11 cellular contexts compared by ENCODE assay signal in the genomic region with DNA sequence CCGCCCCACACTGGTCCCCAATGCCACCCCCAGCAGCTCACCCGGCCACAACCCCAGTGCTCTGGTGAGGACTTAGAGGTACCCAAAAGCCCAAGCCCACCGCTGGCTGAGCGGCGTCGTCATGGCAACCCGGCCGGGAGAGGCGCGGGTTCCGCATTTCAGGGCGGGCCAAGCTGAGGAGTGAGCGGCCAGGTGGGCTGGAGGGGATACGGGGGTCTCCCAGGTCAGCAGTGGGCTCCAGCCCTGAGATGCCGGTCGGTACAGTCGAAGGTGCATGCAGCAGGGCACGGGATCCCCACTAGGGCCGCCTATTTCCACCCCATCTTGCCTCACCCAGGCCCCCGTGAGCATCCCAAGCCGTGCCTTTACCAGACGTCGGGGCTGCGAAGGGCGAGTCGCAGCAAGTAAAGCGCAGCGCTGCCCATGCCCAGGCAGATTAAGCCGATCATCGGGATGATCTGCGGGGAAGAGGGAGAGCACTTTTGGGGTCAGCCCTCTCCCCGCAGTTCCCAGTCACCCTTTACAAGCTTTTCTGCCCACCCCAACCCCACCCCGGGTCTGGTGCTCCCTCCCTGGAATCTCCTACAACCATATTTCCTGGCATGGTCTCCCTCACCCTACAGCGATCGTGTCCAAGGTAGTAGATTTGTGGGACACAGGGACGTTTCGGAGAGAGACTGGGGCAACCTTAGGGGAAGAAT. TPM values are rescaled to one million over a fixed set of nuclear protein-coding genes. Genes with fewer than 3 reads are reported as not detected.
DNase-seq lines count a peak whose midpoint lies in the region; ATAC-seq and TF ChIP-seq lines count a peak whose summit lies in the region.
"Had no signal": no experiment of that assay in that cellular context is flagged by ENCODE, and none has a peak within 500 bp of the region (broad histone marks: within the 10 kb centered on the region; RNA-seq: fewer than 3 reads in every experiment).

No MANE protein-coding gene starts in this region.

- H3K79me2 ChIP-seq in OCI-LY1 (ENCODE audit: insufficient read depth, low read length) (no peaks in the 10 kb centered on the region), fibroblast of lung (ENCODE audit: control insufficient read depth, insufficient read depth, low read length) (peaks cover 11% of the 10 kb centered on the region)

- peaks cover 43% of the 10 kb centered on the region for H3K36me3 ChIP-seq in OCI-LY1 (ENCODE audit: insufficient read depth, low read length)
- H3K36me3 ChIP-seq in fibroblast of lung (ENCODE audit: control insufficient read depth, insufficient read depth, low read length): peaks cover 30% of the 10 kb centered on the region

- H3K9me3 ChIP-seq in OCI-LY1 (ENCODE audit: low read length) (no peaks in the 10 kb centered on the region), fibroblast of lung (ENCODE audit: control insufficient read depth, insufficient read depth, low read depth, low read length) (no peaks in the 10 kb centered on the region)
- H3K9me3 ChIP-seq: HAP-1, SJCRH30 had no signal

- no peak for DNase-seq in fibroblast of lung (ENCODE audit: low read depth in 2 of 2)
- peak; percentile 69 for DNase-seq in retina
- DNase-seq in activated gamma-delta T cell (lab: John Stamatoyannopoulos, UW): no peak
- no peak for DNase-seq in COLO829 (ENCODE audit: low spot score)
- DNase-seq: DND-41, NCI-H2029 had no signal

- peak; percentile 41 for TF ChIP-seq POLR2A in GM18951 (IDR thresholded peaks at IDR 0.05; ENCODE audit: extremely low read depth, insufficient read depth, insufficient read length)

- H2AFZ ChIP-seq in OCI-LY1 (ENCODE audit: low read length) (no peak overlapping the region), fibroblast of lung (ENCODE audit: low read length) (no peak overlapping the region)

- H3K27ac ChIP-seq in OCI-LY1 (ENCODE audit: low read depth, low read length, poor library complexity, severe bottlenecking) (peak overlapping the region; percentile 97), fibroblast of lung (ENCODE audit: insufficient read depth, low read length) (no peak overlapping the region)
- H3K27ac ChIP-seq: SJCRH30 had no signal

- no peaks in the 10 kb centered on the region for H3K9me2 ChIP-seq in OCI-LY1 (ENCODE audit: low read depth, low read length)

- TF ChIP-seq CTCF in OCI-LY1 (IDR thresholded peaks at IDR 0.05; ENCODE audit: low read length) (no peak), fibroblast of lung (conservative IDR thresholded peaks at IDR 0.05 in 1 of 2, IDR thresholded peaks at IDR 0.05 in 1 of 2; ENCODE audit: low read depth in 1 of 2, low read length in 2 of 2) (no peak)

- H3K9ac ChIP-seq in OCI-LY1 (ENCODE audit: low read length) (no peak overlapping the region; the same call in 1 of the 2 replicates), fibroblast of lung (ENCODE audit: insufficient read depth, low read length) (peak overlapping the region; percentile 20)

- ATAC-seq in HG02610 (IDR thresholded peaks at IDR 0.05; ENCODE audit: unreplicated experiment): no peak

- peak overlapping the region; percentile 50 for H3K4me3 ChIP-seq in OCI-LY1 (ENCODE audit: low read depth, low read length, poor library complexity, severe bottlenecking)
- H3K4me3 ChIP-seq in fibroblast of lung (replicated peaks in 1 of 4; ENCODE audit: control extremely low read depth in 1 of 4, insufficient read depth in 1 of 4, low read depth in 3 of 4, low read length in 4 of 4): peak overlapping the region in 1 of 4 experiments; percentile 10
- H3K4me3 ChIP-seq: HAP-1, SJCRH30 had no signal

- peak overlapping the region; percentile 62; the same call in 1 of the 2 replicates for H3K4me2 ChIP-seq in OCI-LY1 (ENCODE audit: low read length)
- no peak overlapping the region for H3K4me2 ChIP-seq in fibroblast of lung (ENCODE audit: extremely low read depth, insufficient read depth, low read length)

- H3K4me1 ChIP-seq in OCI-LY1 (ENCODE audit: insufficient read depth, low read length, severe bottlenecking): peaks cover 94% of the 10 kb centered on the region
- H3K4me1 ChIP-seq in fibroblast of lung (ENCODE audit: control insufficient read depth, extremely low read depth, insufficient read depth, low read length): peaks cover 43% of the 10 kb centered on the region

- peaks cover 8% of the 10 kb centered on the region; the same call in 1 of the 2 replicates for H3F3A ChIP-seq in OCI-LY1 (ENCODE audit: insufficient read depth, low read length)

- H3K27me3 ChIP-seq in OCI-LY1 (ENCODE audit: insufficient read depth, low read length) (no peaks in the 10 kb centered on the region), fibroblast of lung (ENCODE audit: control insufficient read depth, insufficient read depth, low read length) (peaks cover 7% of the 10 kb centered on the region)
- H3K27me3 ChIP-seq: SJCRH30 had no signal

- in situ Hi-C loops in GM18951 (cut with MboI; ENCODE audit: low sequenced_read_pairs, unreplicated experiment): no loop called here

- no peaks in the 10 kb centered on the region for H4K20me1 ChIP-seq in OCI-LY1 (ENCODE audit: insufficient read depth, low read length)
- H4K20me1 ChIP-seq in fibroblast of lung (ENCODE audit: control insufficient read depth, extremely low read depth, insufficient read depth, low read length): peaks cover 2% of the 10 kb centered on the region

RNA-seq across cellular contexts. Expression of a gene that starts 6.9 kb away (rescaled TPM):
- 358 and 380 TPM in 2 replicates for total RNA-seq in fibroblast of lung
- polyA plus RNA-seq in fibroblast of lung: 139 and 154 TPM in 2 replicates
- polyA plus RNA-seq in fibroblast of lung (2012): 144 and 150 TPM in 2 replicates
- polyA minus RNA-seq in fibroblast of lung (ENCODE audit: low replicate concordance): 360 and 376 TPM in 2 replicates

RNA-seq across cellular contexts. Expression of a gene that starts 14.6 kb away (rescaled TPM):
- total RNA-seq in fibroblast of lung: 0.26 and 0.33 TPM in 2 replicates
- 0.18 and 0.33 TPM in 2 replicates for polyA plus RNA-seq in fibroblast of lung
- polyA plus RNA-seq in fibroblast of lung (2012): 0.38 and 0.51 TPM in 2 replicates
- 1.4 TPM in 1 of 2 replicates, not detected in the other for polyA minus RNA-seq in fibroblast of lung (ENCODE audit: low replicate concordance)

RNA-seq across cellular contexts. Expression of a gene that starts 19.8 kb away (rescaled TPM):
- total RNA-seq in fibroblast of lung: 0.50 and 1.0 TPM in 2 replicates
- polyA plus RNA-seq in fibroblast of lung: 0.30 and 1.9 TPM in 2 replicates
- polyA plus RNA-seq in fibroblast of lung (2012): 1.6 and 10.2 TPM in 2 replicates
- polyA minus RNA-seq in fibroblast of lung (ENCODE audit: low replicate concordance): 1.0 and 12.0 TPM in 2 replicates
